ENCODE assay signal across 8 cellular contexts in the genomic region with DNA sequence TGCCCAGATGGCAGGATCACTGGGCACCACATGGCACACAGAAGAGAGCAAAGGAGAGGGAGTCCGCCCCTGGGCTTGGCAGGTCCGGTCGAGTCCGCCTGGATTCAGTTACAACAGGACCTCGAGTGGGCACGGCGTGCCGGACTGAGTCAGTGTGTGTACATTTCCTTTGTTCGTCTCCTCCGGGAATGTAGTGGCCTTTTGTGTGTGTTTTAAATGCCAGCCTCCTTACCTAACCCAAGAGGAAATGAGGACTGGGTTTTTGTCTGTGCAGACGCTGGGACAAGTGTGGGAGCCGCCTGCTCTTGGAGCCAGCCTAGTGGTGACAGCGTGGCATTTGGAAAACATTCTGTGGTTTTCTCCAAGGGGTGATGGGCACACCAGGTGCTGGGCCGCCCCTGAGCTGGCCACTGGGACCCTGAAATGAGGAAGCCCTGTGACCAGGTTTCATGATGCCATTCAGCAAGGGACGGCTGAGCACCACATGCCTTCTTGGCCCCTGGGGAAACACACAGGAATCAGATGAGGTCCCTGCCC. TPM values are rescaled to one million over a fixed set of nuclear protein-coding genes. Genes with fewer than 3 reads are reported as not detected.
DNase-seq lines count a peak whose midpoint lies in the region; ATAC-seq and TF ChIP-seq lines count a peak whose summit lies in the region.

No MANE protein-coding gene starts in this region.

- H3K27ac ChIP-seq in osteoblast (ENCODE audit: low read depth, low read length), result peak overlapping the region; percentile 89

- no peak overlapping the region for H2AFZ ChIP-seq in osteoblast (ENCODE audit: low read length)

- H3K79me2 ChIP-seq in osteoblast (ENCODE audit: insufficient read depth, low read length), result peaks cover 98% of the 10 kb centered on the region

- peak overlapping the region; percentile 31 for H3K4me2 ChIP-seq in osteoblast (ENCODE audit: insufficient read depth, low read length)

- no peak for TF ChIP-seq CTCF in osteoblast (IDR thresholded peaks at IDR 0.05; ENCODE audit: extremely low read depth, low read depth, low read length)
- no peak for TF ChIP-seq CTCF in omental fat pad (IDR thresholded peaks at IDR 0.05)

- H3K4me3 ChIP-seq in osteoblast (ENCODE audit: insufficient read depth, low read length), result no peak overlapping the region

- peaks cover 81% of the 10 kb centered on the region for H3K4me1 ChIP-seq in osteoblast (ENCODE audit: insufficient read depth, low read length)

- H3K36me3 ChIP-seq in osteoblast (ENCODE audit: insufficient read depth, low read length), result peaks cover 71% of the 10 kb centered on the region

- H3K9me3 ChIP-seq in osteoblast (ENCODE audit: low read depth, low read length), result no peaks in the 10 kb centered on the region

- peak; percentile 79 for DNase-seq in GF-D8 (lab: John Stamatoyannopoulos, UW)
- peak; percentile 81 for DNase-seq in NCI-H2196 treated with DMSO at 0.1 percent for 48 hours (lab: John Stamatoyannopoulos, UW; ENCODE audit: unreplicated experiment)
- DNase-seq in dedifferentiated amniotic fluid mesenchymal stem cell (ENCODE audit: extremely low spot score), result peak; percentile 73
- peak; percentile 92 for DNase-seq in osteoblast (ENCODE audit: insufficient read length, low spot score, missing footprints)
- DNase-seq in activated gamma-delta T cell treated with Interleukin-2 at 50 U/mL for 16 hours, result no peak
- DNase-seq in activated T-cell treated with anti-CD3 and anti-CD28 coated beads, Interleukin-2, amount 50 U/mL, for 1 hour, result no peak
- DNase-seq in omental fat pad (ENCODE audit: low spot score), result no peak

- H3K27me3 ChIP-seq in osteoblast (ENCODE audit: insufficient read depth, low read length), result no peaks in the 10 kb centered on the region

- peaks cover 40% of the 10 kb centered on the region for H4K20me1 ChIP-seq in osteoblast (ENCODE audit: insufficient read depth, low read length)

- ATAC-seq in HG03039 (IDR thresholded peaks at IDR 0.05; ENCODE audit: unreplicated experiment), result no peak
- no peak for ATAC-seq in omental fat pad (ENCODE audit: low FRiP score)

RNA-seq across cellular contexts. Expression of a gene that starts 9.6 kb away (rescaled TPM):
- total RNA-seq in osteoblast (128 and 130 TPM in 2 replicates), omental fat pad (10 to 100 TPM; 11.8 to 52.1 (median 29.0) TPM)

Comparison
In these comparisons a context has a peak if more than half of its experiments do, and no peak if none do; other contexts are left out.
1. DNase-seq: peak in GF-D8 (single experiment), NCI-H2196 treated with DMSO at 0.1 percent for 48 hours (single experiment), dedifferentiated amniotic fluid mesenchymal stem cell (single experiment) and osteoblast (single experiment); none in activated gamma-delta T cell treated with Interleukin-2 at 50 U/mL for 16 hours (single experiment), activated T-cell treated with anti-CD3 and anti-CD28 coated beads, Interleukin-2, amount 50 U/mL, for 1 hour (single experiment) and omental fat pad (single experiment).